7 cellular contexts compared by ENCODE assay signal in genomic region chr6:11575408-11576033, GRCh38. TPM values are rescaled to one million over a fixed set of nuclear protein-coding genes. Genes with fewer than 3 reads are reported as not detected.
DNase-seq lines count a peak whose midpoint lies in the region; ATAC-seq, FAIRE-seq and TF ChIP-seq lines count a peak whose summit lies in the region.

No MANE protein-coding gene starts in this region.

- peak; percentile 100 for FAIRE-seq in H54 (lab: Jason Lieb, UNC)

- no peaks in the 10 kb centered on the region for H3K36me3 Mint-ChIP-seq in activated naive CD8-positive, alpha-beta T cell treated with anti-CD3 and anti-CD28 coated beads, Interleukin-2, amount 50 U/mL, for 24 hours (ENCODE audit: low read depth)

- H3K9me3 ChIP-seq in SJCRH30 (replicated peaks): no peaks in the 10 kb centered on the region

- no peaks in the 10 kb centered on the region for H3K27me3 Mint-ChIP-seq in activated naive CD8-positive, alpha-beta T cell treated with anti-CD3 and anti-CD28 coated beads, Interleukin-2, amount 50 U/mL, for 24 hours

- no peak overlapping the region for H3K4me3 ChIP-seq in SJCRH30

- no peaks in the 10 kb centered on the region for H3K4me1 ChIP-seq in SJCRH30

- peak; percentile 99 for TF ChIP-seq CTCF in GM12873 (IDR thresholded peaks at IDR 0.05; ENCODE audit: insufficient read depth, low read depth, low read length, missing control alignments)
- TF ChIP-seq CTCF in LNCAP (IDR thresholded peaks at IDR 0.05): peak; percentile 88

- H3K4me1 Mint-ChIP-seq in activated naive CD8-positive, alpha-beta T cell treated with anti-CD3 and anti-CD28 coated beads, Interleukin-2, amount 50 U/mL, for 24 hours: peaks cover 2% of the 10 kb centered on the region

- DNase-seq in H54 (ENCODE audit: insufficient read length, low spot score) (peak; percentile 19), SJCRH30 (peak; percentile 29 to 66), left cardiac atrium (peak; percentile 34), renal cortical epithelial cell (ENCODE audit: low read depth) (peak; percentile 87)
- peak; percentile 40 for DNase-seq in activated naive CD8-positive, alpha-beta T cell treated with anti-CD3 and anti-CD28 coated beads, Interleukin-2, amount 50 U/mL, for 24 hours

- no peaks in the 10 kb centered on the region for H3K9me3 Mint-ChIP-seq in activated naive CD8-positive, alpha-beta T cell treated with anti-CD3 and anti-CD28 coated beads, Interleukin-2, amount 50 U/mL, for 24 hours

- H3K27me3 ChIP-seq in SJCRH30: no peaks in the 10 kb centered on the region

- H3K27ac Mint-ChIP-seq in activated naive CD8-positive, alpha-beta T cell treated with anti-CD3 and anti-CD28 coated beads, Interleukin-2, amount 50 U/mL, for 24 hours: no peak overlapping the region

- H3K27ac ChIP-seq in SJCRH30: no peak overlapping the region

- peak; percentile 95 for ATAC-seq in activated naive CD8-positive, alpha-beta T cell treated with anti-CD3 and anti-CD28 coated beads, Interleukin-2, amount 50 U/mL, for 24 hours
- peak; percentile 95 to 99 for ATAC-seq in left cardiac atrium

- H3K36me3 ChIP-seq in SJCRH30: no peaks in the 10 kb centered on the region

- no peak overlapping the region for H3K4me3 Mint-ChIP-seq in activated naive CD8-positive, alpha-beta T cell treated with anti-CD3 and anti-CD28 coated beads, Interleukin-2, amount 50 U/mL, for 24 hours

- intact Hi-C loops in left cardiac atrium (cut with DNase I): loop anchor here in 1 of 2 donors (5.0 kb wide), 1 partner anchor 433 kb away; no protein-coding TSS in a partner anchor

- TF ChIP-seq POLR2A in H54 (IDR thresholded peaks at IDR 0.05; ENCODE audit: low read depth, low read length): no peak

RNA-seq across cellular contexts. Expression of gene TMEM170B, which starts 38.0 kb away (rescaled TPM):
- 1.0 and 1.5 TPM in 2 replicates for total RNA-seq in SJCRH30 (2014; rRNA removed; shearing (Covaris generic))
- total RNA-seq in left cardiac atrium (1 to 10 TPM; 5.6 to 5.7 TPM), renal cortical epithelial cell (1.1 and 1.6 TPM in 2 replicates)

Comparison
In these comparisons a context has a peak if more than half of its experiments do, and no peak if none do; other contexts are left out.
1. DNase-seq: peak in every context shown above with its lines; median percentile 87 in renal cortical epithelial cell; 48 in SJCRH30; 40 in activated naive CD8-positive, alpha-beta T cell treated with anti-CD3 and anti-CD28 coated beads, Interleukin-2, amount 50 U/mL, for 24 hours; 34 in left cardiac atrium; 19 in H54.